Comparison of ENCODE assay signal across 21 cellular contexts in the genomic region with DNA sequence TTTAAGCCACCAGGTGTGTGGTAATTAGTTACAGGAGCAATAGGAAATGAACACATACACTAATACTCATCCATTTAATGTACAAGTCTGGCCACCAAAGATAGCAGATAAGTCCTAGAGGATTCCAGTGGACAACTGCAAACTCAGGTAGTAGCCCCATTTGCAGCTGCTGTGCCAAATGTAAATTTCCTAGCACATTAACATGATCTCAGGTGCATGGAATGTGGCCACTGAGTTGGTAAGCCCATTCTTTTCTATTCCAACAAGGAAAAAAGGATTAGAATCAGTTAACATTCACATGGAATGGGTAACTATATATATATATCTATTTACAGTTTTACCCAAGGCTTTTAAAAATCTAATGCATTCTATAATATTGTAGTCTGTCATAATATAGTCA. TPM values are rescaled to one million over a fixed set of nuclear protein-coding genes. Genes with fewer than 3 reads are reported as not detected.
DNase-seq lines count a peak whose midpoint lies in the region; ATAC-seq and TF ChIP-seq lines count a peak whose summit lies in the region.
"Had no signal": no experiment of that assay in that cellular context is flagged by ENCODE, and none has a peak within 500 bp of the region (broad histone marks: within the 10 kb centered on the region; RNA-seq: fewer than 3 reads in every experiment).

No MANE protein-coding gene starts in this region.

- no peak overlapping the region for H4K8ac ChIP-seq in mesendoderm (ENCODE audit: low read depth, low read length)

- no peaks in the 10 kb centered on the region; the same call in 1 of the 2 replicates for H3K9me3 ChIP-seq in SJCRH30 (replicated peaks)
- H3K9me3 ChIP-seq: BLaER1 treated with 17β-estradiol and CSF1 and Interleukin-3, amounts not matched to agents 10 nM and 100 nM had no signal

- H3K4me3 ChIP-seq in SJCRH30 (no peak overlapping the region), mesendoderm (ENCODE audit: low read length) (no peak overlapping the region)
- H3K4me3 ChIP-seq: BLaER1 treated with 17β-estradiol and CSF1 and Interleukin-3, amounts not matched to agents 10 nM and 100 nM; GM23338 had no signal

- H3K27ac ChIP-seq in SJCRH30 (no peak overlapping the region), foreskin keratinocyte (no peak overlapping the region), mesendoderm (ENCODE audit: low read depth, low read length) (no peak overlapping the region)
- H3K27ac ChIP-seq: BLaER1 treated with 17β-estradiol and CSF1 and Interleukin-3, amounts not matched to agents 10 nM and 100 nM had no signal

- DNase-seq in SJCRH30 (peak; percentile 42), foreskin keratinocyte (peak in 1 of 2 donors; percentile 37), mesendoderm (peak; percentile 61), NCI-H1436 treated with DMSO at 0.1 percent for 48 hours (lab: John Stamatoyannopoulos, UW) (no peak), G401 (ENCODE audit: low spot score) (no peak), H4 (ENCODE audit: low spot score) (no peak)
- no peak for DNase-seq in activated T-helper 1 cell treated with anti-CD3 and anti-CD28 coated beads, Interleukin-12 subunit alpha, Interleukin-12 subunit beta, Interleukin-2, Interleukin-4 antibody, amounts not matched to agents 30 ng/mL and 10 ng/mL and 1 ng/mL, durations not matched to agents 14 hours and 24 hours and 36 hours (ENCODE audit: low spot score)
- DNase-seq: Calu3; CD8-positive, alpha-beta T cell; DMS53; DND-41; GDM1; H7; HFFc6 had no signal

- H3K27me3 Mint-ChIP-seq in activated T-helper 1 cell treated with anti-CD3 and anti-CD28 coated beads, Interleukin-12 subunit alpha, Interleukin-12 subunit beta, Interleukin-2, Interleukin-4 antibody, amounts not matched to agents 30 ng/mL and 10 ng/mL and 1 ng/mL, durations not matched to agents 14 hours and 24 hours and 36 hours (ENCODE audit: insufficient read depth): peaks cover 6% of the 10 kb centered on the region

- H2BK15ac ChIP-seq in mesendoderm (replicated peaks; ENCODE audit: low read depth): no peak overlapping the region

- no peak overlapping the region for H3K4me3 Mint-ChIP-seq in activated T-helper 1 cell treated with anti-CD3 and anti-CD28 coated beads, Interleukin-12 subunit alpha, Interleukin-12 subunit beta, Interleukin-2, Interleukin-4 antibody, amounts not matched to agents 30 ng/mL and 10 ng/mL and 1 ng/mL, durations not matched to agents 14 hours and 24 hours and 36 hours
- H3K4me3 Mint-ChIP-seq: B cell; CD8-positive, alpha-beta T cell; GM23338; HFFc6; IgD-negative memory B cell had no signal

- no peak overlapping the region for H3K4ac ChIP-seq in mesendoderm (ENCODE audit: low read depth, low read length)

- H3K79me2 ChIP-seq in mesendoderm (ENCODE audit: control insufficient read depth, insufficient read depth, low read length): no peaks in the 10 kb centered on the region

- TF ChIP-seq RAD21 in Ishikawa (IDR thresholded peaks at IDR 0.05; ENCODE audit: low read depth): no peak

- no peak overlapping the region for H3K18ac ChIP-seq in mesendoderm (ENCODE audit: low read length)

- H3K36me3 Mint-ChIP-seq in activated T-helper 1 cell treated with anti-CD3 and anti-CD28 coated beads, Interleukin-12 subunit alpha, Interleukin-12 subunit beta, Interleukin-2, Interleukin-4 antibody, amounts not matched to agents 30 ng/mL and 10 ng/mL and 1 ng/mL, durations not matched to agents 14 hours and 24 hours and 36 hours (ENCODE audit: low read depth): no peaks in the 10 kb centered on the region
- H3K36me3 Mint-ChIP-seq: CD8-positive, alpha-beta T cell; IgD-negative memory B cell had no signal

- no peak overlapping the region for H3K56ac ChIP-seq in mesendoderm (ENCODE audit: low read length)

- no peaks in the 10 kb centered on the region for H3K4me1 Mint-ChIP-seq in activated T-helper 1 cell treated with anti-CD3 and anti-CD28 coated beads, Interleukin-12 subunit alpha, Interleukin-12 subunit beta, Interleukin-2, Interleukin-4 antibody, amounts not matched to agents 30 ng/mL and 10 ng/mL and 1 ng/mL, durations not matched to agents 14 hours and 24 hours and 36 hours (ENCODE audit: low read depth)
- H3K4me1 Mint-ChIP-seq: B cell, IgD-negative memory B cell had no signal

- no peak overlapping the region for H2BK5ac ChIP-seq in mesendoderm (ENCODE audit: low read length)

- in situ Hi-C loops in G401 (cut with HindIII; ENCODE audit: low sequenced_read_pairs): no loop called here

- no peak overlapping the region for H3K9ac ChIP-seq in mesendoderm (ENCODE audit: low read length)
- H3K9ac ChIP-seq: BLaER1 treated with 17β-estradiol and CSF1 and Interleukin-3, amounts not matched to agents 10 nM and 100 nM had no signal

- H3K79me1 ChIP-seq in mesendoderm (ENCODE audit: low read length): no peaks in the 10 kb centered on the region

- intact Hi-C loops in activated T-helper 1 cell treated with anti-CD3 and anti-CD28 coated beads, Interleukin-12 subunit alpha, Interleukin-12 subunit beta, Interleukin-2, Interleukin-4 antibody, amounts not matched to agents 30 ng/mL and 10 ng/mL and 1 ng/mL, durations not matched to agents 14 hours and 24 hours and 36 hours (cut with micrococcal nuclease): no loop called here

- no peak overlapping the region for H4K5ac ChIP-seq in mesendoderm (ENCODE audit: low read length)

- no peaks in the 10 kb centered on the region for H3K9me3 Mint-ChIP-seq in activated T-helper 1 cell treated with anti-CD3 and anti-CD28 coated beads, Interleukin-12 subunit alpha, Interleukin-12 subunit beta, Interleukin-2, Interleukin-4 antibody, amounts not matched to agents 30 ng/mL and 10 ng/mL and 1 ng/mL, durations not matched to agents 14 hours and 24 hours and 36 hours
- H3K9me3 Mint-ChIP-seq: CD8-positive, alpha-beta T cell; GM23338; HFFc6; IgD-negative memory B cell had no signal

- no peak overlapping the region for H2AK5ac ChIP-seq in mesendoderm (ENCODE audit: low read length)

- H3K27me3 ChIP-seq in SJCRH30 (no peaks in the 10 kb centered on the region), foreskin keratinocyte (no peaks in the 10 kb centered on the region), mesendoderm (ENCODE audit: insufficient read depth, low read length, poor library complexity) (no peaks in the 10 kb centered on the region)
- H3K27me3 ChIP-seq: BLaER1 treated with 17β-estradiol and CSF1 and Interleukin-3, amounts not matched to agents 10 nM and 100 nM had no signal

- H3K27ac Mint-ChIP-seq in activated T-helper 1 cell treated with anti-CD3 and anti-CD28 coated beads, Interleukin-12 subunit alpha, Interleukin-12 subunit beta, Interleukin-2, Interleukin-4 antibody, amounts not matched to agents 30 ng/mL and 10 ng/mL and 1 ng/mL, durations not matched to agents 14 hours and 24 hours and 36 hours: no peak overlapping the region
- H3K27ac Mint-ChIP-seq: B cell; CD8-positive, alpha-beta T cell; GM23338; HFFc6; IgD-negative memory B cell had no signal

- H3K4me2 ChIP-seq in mesendoderm (ENCODE audit: low read length): no peak overlapping the region
- H3K4me2 ChIP-seq: BLaER1 treated with 17β-estradiol and CSF1 and Interleukin-3, amounts not matched to agents 10 nM and 100 nM; GM23338 had no signal

- no peak overlapping the region for H2BK120ac ChIP-seq in mesendoderm (ENCODE audit: low read depth, low read length)

- peaks cover 22% of the 10 kb centered on the region for H3K4me1 ChIP-seq in SJCRH30
- H3K4me1 ChIP-seq in foreskin keratinocyte: no peaks in the 10 kb centered on the region
- H3K4me1 ChIP-seq in mesendoderm (ENCODE audit: control insufficient read depth, low read depth, low read length): no peaks in the 10 kb centered on the region
- H3K4me1 ChIP-seq: BLaER1 treated with 17β-estradiol and CSF1 and Interleukin-3, amounts not matched to agents 10 nM and 100 nM had no signal

- no peak for TF ChIP-seq CTCF in foreskin keratinocyte (conservative IDR thresholded peaks at IDR 0.05)

- TF ChIP-seq EP300 in Ishikawa (IDR thresholded peaks at IDR 0.05; ENCODE audit: borderline replicate concordance): no peak

- H3K36me3 ChIP-seq in SJCRH30 (no peaks in the 10 kb centered on the region), mesendoderm (ENCODE audit: control insufficient read depth, insufficient read depth, low read length) (no peaks in the 10 kb centered on the region)
- H3K36me3 ChIP-seq: BLaER1 treated with 17β-estradiol and CSF1 and Interleukin-3, amounts not matched to agents 10 nM and 100 nM had no signal

- H3K23ac ChIP-seq in mesendoderm (ENCODE audit: low read length): no peak overlapping the region

- peak; percentile 27 for ATAC-seq in foreskin keratinocyte
- ATAC-seq: CD8-positive, alpha-beta T cell; GM23338; HCT116; HepG2 had no signal

TF ChIP-seq in Ishikawa, 13 proteins besides CTCF, POLR2A, EP300 and RAD21:
- no peak for TF ChIP-seq YY1 (IDR thresholded peaks at IDR 0.05; ENCODE audit: low read depth)
- no peak for TF ChIP-seq ZBTB7A (IDR thresholded peaks at IDR 0.05; ENCODE audit: low read depth)
- peak; percentile 74 for TF ChIP-seq TEAD4 (IDR thresholded peaks at IDR 0.05)

RNA-seq across cellular contexts. Expression of gene FRAS1, which starts 23.3 kb away (rescaled TPM):
- 32.8 and 33.2 TPM in 2 replicates for total RNA-seq in SJCRH30 (2014; rRNA removed; shearing (Covaris generic))
- 7.1 and 7.9 TPM in 2 replicates for total RNA-seq in foreskin keratinocyte
- 1.3 TPM in 2 replicates for polyA plus RNA-seq in foreskin keratinocyte
- polyA plus RNA-seq in mesendoderm (2013, experiment 1 of 2): 10.0 TPM
- 9.4 TPM for polyA plus RNA-seq in mesendoderm (2013, experiment 2 of 2)
- not detected in 2 replicates for total RNA-seq in activated T-helper 1 cell treated with anti-CD3 and anti-CD28 coated beads, Interleukin-12 subunit alpha, Interleukin-12 subunit beta, Interleukin-2, Interleukin-4 antibody, amounts not matched to agents 30 ng/mL and 10 ng/mL and 1 ng/mL, durations not matched to agents 14 hours and 24 hours and 36 hours
- total RNA-seq in G401 (2014; rRNA removed; shearing (Covaris generic)): not detected in 2 replicates
- total RNA-seq in H4 (2014; rRNA removed; shearing (Covaris generic)): 0.43 and 1.8 TPM in 2 replicates
- total RNA-seq: CD8-positive, alpha-beta T cell had no signal
- polyA plus RNA-seq: IgD-negative memory B cell had no signal

Comparison
In these comparisons a context has a peak if more than half of its experiments do, and no peak if none do; other contexts are left out.
1. DNase-seq: peak in SJCRH30 (2 of 2) and mesendoderm (single experiment); none in activated T-helper 1 cell treated with anti-CD3 and anti-CD28 coated beads, Interleukin-12 subunit alpha, Interleukin-12 subunit beta, Interleukin-2, Interleukin-4 antibody, amounts not matched to agents 30 ng/mL and 10 ng/mL and 1 ng/mL, durations not matched to agents 14 hours and 24 hours and 36 hours (single experiment), NCI-H1436 treated with DMSO at 0.1 percent for 48 hours (single experiment), G401 (single experiment) and H4 (single experiment).